Comparison of ENCODE assay signal across 8 cellular contexts in the genomic region with DNA sequence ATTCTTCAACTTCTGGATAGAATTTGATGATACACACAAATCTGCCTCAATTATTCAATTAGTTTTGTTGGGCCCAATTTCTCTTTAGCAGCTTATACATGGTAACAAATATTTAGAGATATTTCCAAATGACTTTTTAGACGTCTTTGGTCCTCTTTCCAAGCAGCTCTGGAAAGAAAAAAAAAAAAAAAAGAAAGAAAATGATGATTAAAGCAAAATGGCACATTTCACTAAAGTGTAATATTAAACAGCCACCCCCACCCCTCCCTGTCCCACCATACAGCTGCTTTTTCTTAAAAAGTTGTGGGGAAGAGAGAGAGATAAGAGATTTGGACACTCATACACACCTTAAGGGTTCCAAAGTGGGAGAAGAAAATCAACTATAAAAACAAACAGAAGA. TPM values are rescaled to one million over a fixed set of nuclear protein-coding genes. Genes with fewer than 3 reads are reported as not detected.
DNase-seq lines count a peak whose midpoint lies in the region; ATAC-seq and TF ChIP-seq lines count a peak whose summit lies in the region.

No MANE protein-coding gene starts in this region.

- peaks cover 25% of the 10 kb centered on the region for H3K4me1 ChIP-seq in GM23338 (ENCODE audit: insufficient read depth)
- H3K4me1 ChIP-seq in gastrocnemius medialis, result peaks cover 18 to 20% of the 10 kb centered on the region in 2 donors

- POLR2A ChIA-PET in HEK293T (lab: Yijun Ruan, JAX), result no interaction called here

- in situ Hi-C loops in gastrocnemius medialis (cut with MboI; ENCODE audit: low sequenced_read_pairs in 4 of 4), result loop anchor here in 1 of 4 donors (10.0 kb wide), 1 partner anchor 101 kb away; a partner anchor contains a TSS

- peak overlapping the region; percentile 85 for H3K4me3 Mint-ChIP-seq in GM23338

- intact Hi-C loops in gastrocnemius medialis (cut with DNase I; ENCODE audit: low total_unique reads), result loop anchor here (2.0 to 10.0 kb wide), 3 partner anchors 101 to 1449 kb away; a partner anchor contains a TSS

- no peak for TF ChIP-seq CTCF in GM23338 (conservative IDR thresholded peaks at IDR 0.05; ENCODE audit: low read depth in 2 of 2)
- TF ChIP-seq CTCF in VCaP (conservative IDR thresholded peaks at IDR 0.05), result no peak
- TF ChIP-seq CTCF in foreskin fibroblast (IDR thresholded peaks at IDR 0.05; ENCODE audit: low read depth, low read length), result no peak
- no peak for TF ChIP-seq CTCF in gastrocnemius medialis (IDR thresholded peaks at IDR 0.05 in 4 of 5, conservative IDR thresholded peaks at IDR 0.05 in 1 of 5)

- H3K27me3 Mint-ChIP-seq in GM23338 (ENCODE audit: insufficient read depth, low read depth, poor library complexity), result peaks cover 9% of the 10 kb centered on the region

- H3K36me3 ChIP-seq in GM23338 (ENCODE audit: insufficient read depth), result no peaks in the 10 kb centered on the region; the same call in 1 of the 2 replicates
- H3K36me3 ChIP-seq in gastrocnemius medialis, result peaks cover 0 to 3% of the 10 kb centered on the region in 2 donors

- 0 out of 2 replicates have a peak, but pooled peaks cover 5% of the 10 kb centered on the region for H3K9me2 ChIP-seq in GM23338 (ENCODE audit: insufficient read depth)

- peak overlapping the region; percentile 72; the same call in 1 of the 2 replicates for H2AFZ ChIP-seq in GM23338

- H3K4me2 ChIP-seq in GM23338, result peak overlapping the region; percentile 93

- H3K27ac Mint-ChIP-seq in GM23338, result peak overlapping the region; percentile 100

- peaks cover 31% of the 10 kb centered on the region for H3K79me2 ChIP-seq in GM23338 (replicated peaks; ENCODE audit: insufficient read depth)

- peaks cover 32% of the 10 kb centered on the region for H3K36me3 Mint-ChIP-seq in GM23338 (ENCODE audit: low read depth)

- H3K9me3 Mint-ChIP-seq in GM23338, result no peaks in the 10 kb centered on the region; the same call in 2 of the 3 replicates

- H3K9me3 ChIP-seq in gastrocnemius medialis, result no peaks in the 10 kb centered on the region

- H3F3A ChIP-seq in GM23338 (replicated peaks; ENCODE audit: low read depth), result no peaks in the 10 kb centered on the region

- H3K4me3 ChIP-seq in GM23338, result peak overlapping the region; percentile 87
- peak overlapping the region; percentile 91 to 93 for H3K4me3 ChIP-seq in foreskin fibroblast (ENCODE audit: low read depth in 1 of 2, low read length in 2 of 2)
- H3K4me3 ChIP-seq in gastrocnemius medialis, result peak overlapping the region; percentile 75 to 86 (median 80)

- DNase-seq in GM23338 (ENCODE audit: low spot score) (no peak), foreskin fibroblast (no peak), gastrocnemius medialis (no peak), NCI-H2171 treated with DMSO at 0.1 percent for 48 hours (lab: John Stamatoyannopoulos, UW) (no peak), cortex of kidney (lab: John Stamatoyannopoulos, UW) (no peak), HEK293T (ENCODE audit: extremely low spot score) (no peak)

- peaks cover 24% of the 10 kb centered on the region for H3K4me1 Mint-ChIP-seq in GM23338

- H3K27ac ChIP-seq in GM23338 (ENCODE audit: low read depth) (peak overlapping the region; percentile 87; the same call in 1 of the 2 replicates), VCaP (peak overlapping the region; percentile 85), gastrocnemius medialis (peak overlapping the region; percentile 87 to 92 (median 91))

- no peak for TF ChIP-seq POLR2A in gastrocnemius medialis (IDR thresholded peaks at IDR 0.05)

- H3K27me3 ChIP-seq in GM23338 (ENCODE audit: insufficient read depth) (no peaks in the 10 kb centered on the region), gastrocnemius medialis (no peaks in the 10 kb centered on the region)

- CTCF ChIA-PET in HEK293T (lab: Yijun Ruan, JAX), result interaction anchor here (0.5 kb wide), 1 partner anchor 45 kb away, joined by 4 read pairs; no protein-coding TSS in a partner anchor

- ATAC-seq in GM23338, result no peak
- ATAC-seq in gastrocnemius medialis, result no peak
- ATAC-seq in HG03108 (IDR thresholded peaks at IDR 0.05; ENCODE audit: unreplicated experiment), result no peak

- H4K20me1 ChIP-seq in GM23338 (replicated peaks; ENCODE audit: insufficient read depth), result no peaks in the 10 kb centered on the region

TF ChIP-seq in GM23338, 12 proteins besides CTCF, POLR2A, EP300 and RAD21 (continues in another document):
- no peak for TF ChIP-seq ZNF331 (CRISPR knock-in tag; IDR thresholded peaks at IDR 0.05; ENCODE audit: low read depth)
- no peak for TF ChIP-seq ZNF114 (CRISPR knock-in tag; IDR thresholded peaks at IDR 0.05)

TF ChIP-seq in HEK293T, 16 proteins besides CTCF, POLR2A, EP300 and RAD21:
- TF ChIP-seq L3MBTL2 (conservative IDR thresholded peaks at IDR 0.05) (no peak), FOXA1 (IDR thresholded peaks at IDR 0.05) (no peak), HDGF (IDR thresholded peaks at IDR 0.05; ENCODE audit: borderline replicate concordance) (no peak), LEF1 (IDR thresholded peaks at IDR 0.05; ENCODE audit: borderline replicate concordance) (no peak), ELF4 (IDR thresholded peaks at IDR 0.05) (no peak), FOXM1 (IDR thresholded peaks at IDR 0.05; ENCODE audit: borderline replicate concordance) (no peak), SP1 (IDR thresholded peaks at IDR 0.05) (no peak), ZNF384 (IDR thresholded peaks at IDR 0.05) (no peak), NFRKB (IDR thresholded peaks at IDR 0.05) (no peak), TARDBP (IDR thresholded peaks at IDR 0.05) (no peak), FOXK2 (IDR thresholded peaks at IDR 0.05) (no peak), CTBP1 (IDR thresholded peaks at IDR 0.05; ENCODE audit: borderline replicate concordance) (no peak), SUZ12 (IDR thresholded peaks at IDR 0.05) (no peak), BHLHE40 (IDR thresholded peaks at IDR 0.05; ENCODE audit: borderline replicate concordance) (no peak)
- TF ChIP-seq, protein P1, sequence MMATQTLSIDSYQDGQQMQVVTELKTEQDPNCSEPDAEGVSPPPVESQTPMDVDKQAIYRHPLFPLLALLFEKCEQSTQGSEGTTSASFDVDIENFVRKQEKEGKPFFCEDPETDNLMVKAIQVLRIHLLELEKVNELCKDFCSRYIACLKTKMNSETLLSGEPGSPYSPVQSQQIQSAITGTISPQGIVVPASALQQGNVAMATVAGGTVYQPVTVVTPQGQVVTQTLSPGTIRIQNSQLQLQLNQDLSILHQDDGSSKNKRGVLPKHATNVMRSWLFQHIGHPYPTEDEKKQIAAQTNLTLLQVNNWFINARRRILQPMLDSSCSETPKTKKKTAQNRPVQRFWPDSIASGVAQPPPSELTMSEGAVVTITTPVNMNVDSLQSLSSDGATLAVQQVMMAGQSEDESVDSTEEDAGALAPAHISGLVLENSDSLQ (IDR thresholded peaks at IDR 0.05), result no peak
TF ChIP-seq in HEK293T: peak in this region for 0.

RNA-seq across cellular contexts. Expression of a gene that starts 1.0 kb away (rescaled TPM):
- 9.9 and 13.6 TPM in 2 replicates for total RNA-seq in GM23338 (2014; rRNA removed; shearing (Covaris generic))
- 13.6 and 14.2 TPM in 2 replicates for polyA plus RNA-seq in GM23338 (2016; fragmentation: Nextera tagmentation; extraction: Ambion mirVana)
- 1 to 10 TPM; 1.1 to 3.6 (median 2.7) TPM for total RNA-seq in gastrocnemius medialis

RNA-seq across cellular contexts. Expression of a gene that starts 59.9 kb away (rescaled TPM):
- total RNA-seq in GM23338 (2014; rRNA removed; shearing (Covaris generic)), result not detected in 2 replicates
- polyA plus RNA-seq in GM23338 (2016; fragmentation: Nextera tagmentation; extraction: Ambion mirVana), result not detected in 2 replicates
- total RNA-seq in gastrocnemius medialis, result under 1 TPM in 2 of 4 donors, not detected in 2; 0.09 to 0.20 TPM
